Comparison of ENCODE assay signal across 8 cellular contexts in genomic region chr14:22391908-22392307, GRCh38.
DNase-seq lines count a peak whose midpoint lies in the region; ATAC-seq, FAIRE-seq and TF ChIP-seq lines count a peak whose summit lies in the region.

No MANE protein-coding gene starts in this region.

- H3K4me3 Mint-ChIP-seq in T-helper 2 cell treated with Interferon-gamma antibody and Interleukin-4, amounts not matched to agents 5 μg/mL and 100 μg/mL, for 36 hours, result no peak overlapping the region

- intact Hi-C loops in mucosa of descending colon (cut with DNase I, micrococcal nuclease), result loop anchor here in 1 of 2 donors (2.0 kb wide), 1 partner anchor 81 kb away; no protein-coding TSS in a partner anchor

- H3K4me1 ChIP-seq in mucosa of descending colon (ENCODE audit: low read depth), result peaks cover 12% of the 10 kb centered on the region

- FAIRE-seq in RCC 7860 (lab: Jason Lieb, UNC), result no peak

- DNase-seq in ELR (ENCODE audit: low read depth) (peak; percentile 71), RCC 7860 (ENCODE audit: low spot score) (peak; percentile 41), mucosa of descending colon (peak in 1 of 3 donors; percentile 60)
- DNase-seq in T-helper 2 cell treated with Interferon-gamma antibody and Interleukin-4, amounts not matched to agents 5 μg/mL and 100 μg/mL, for 36 hours (ENCODE audit: low spot score), result no peak
- DNase-seq in activated T-cell treated with anti-CD3 and anti-CD28 coated beads, Interleukin-2, amount 50 U/mL, for 1 hour, result no peak

- no peaks in the 10 kb centered on the region for H3K36me3 ChIP-seq in mucosa of descending colon (ENCODE audit: low read depth)

- H3K9me3 ChIP-seq in mucosa of descending colon, result no peaks in the 10 kb centered on the region

- H3K4me1 Mint-ChIP-seq in T-helper 2 cell treated with Interferon-gamma antibody and Interleukin-4, amounts not matched to agents 5 μg/mL and 100 μg/mL, for 36 hours (ENCODE audit: low read depth), result no peaks in the 10 kb centered on the region

- no peaks in the 10 kb centered on the region for H3K27me3 Mint-ChIP-seq in T-helper 2 cell treated with Interferon-gamma antibody and Interleukin-4, amounts not matched to agents 5 μg/mL and 100 μg/mL, for 36 hours (ENCODE audit: low read depth)

- H3K4me3 ChIP-seq in mucosa of descending colon, result no peak overlapping the region

- no peaks in the 10 kb centered on the region for H3K36me3 Mint-ChIP-seq in T-helper 2 cell treated with Interferon-gamma antibody and Interleukin-4, amounts not matched to agents 5 μg/mL and 100 μg/mL, for 36 hours (ENCODE audit: low read depth)

- peak; percentile 9 for TF ChIP-seq CTCF in mucosa of descending colon (IDR thresholded peaks at IDR 0.05)

- no peak overlapping the region for H3K27ac Mint-ChIP-seq in T-helper 2 cell treated with Interferon-gamma antibody and Interleukin-4, amounts not matched to agents 5 μg/mL and 100 μg/mL, for 36 hours

- H3K9me3 Mint-ChIP-seq in T-helper 2 cell treated with Interferon-gamma antibody and Interleukin-4, amounts not matched to agents 5 μg/mL and 100 μg/mL, for 36 hours, result no peaks in the 10 kb centered on the region

- ATAC-seq in HG03432 (IDR thresholded peaks at IDR 0.05; ENCODE audit: unreplicated experiment) (peak; percentile 48), esophagus mucosa (peak; percentile 69), mucosa of descending colon (peak; percentile 45), HG03457 (IDR thresholded peaks at IDR 0.05; ENCODE audit: unreplicated experiment) (no peak)

Comparison
In these comparisons a context has a peak if more than half of its experiments do, and no peak if none do; other contexts are left out.
1. DNase-seq: peak in ELR (single experiment) and RCC 7860 (single experiment); none in T-helper 2 cell treated with Interferon-gamma antibody and Interleukin-4, amounts not matched to agents 5 μg/mL and 100 μg/mL, for 36 hours (single experiment) and activated T-cell treated with anti-CD3 and anti-CD28 coated beads, Interleukin-2, amount 50 U/mL, for 1 hour (single experiment).